ENCODE assay signal across 16 cellular contexts in genomic region chr4:1770245-1770644, GRCh38. TPM values are rescaled to one million over a fixed set of nuclear protein-coding genes. Genes with fewer than 3 reads are reported as not detected.
A peak's percentile ranks its signal among the peaks of the same experiment; 100 is the strongest.
DNase-seq lines count a peak whose midpoint lies in the region; ATAC-seq and TF ChIP-seq lines count a peak whose summit lies in the region.
"Had no signal": no experiment of that assay in that cellular context is flagged by ENCODE, and none has a peak within 500 bp of the region (broad histone marks: within the 10 kb centered on the region; RNA-seq: fewer than 3 reads in every experiment).

No MANE protein-coding gene starts in this region.

- H3K27ac ChIP-seq in WERI-Rb-1 (no peak overlapping the region), suprapubic skin (peak overlapping the region; percentile 20)
- H3K27ac ChIP-seq: 22Rv1, HL-60, SJSA1 had no signal

- TF ChIP-seq CTCF in WERI-Rb-1 (IDR thresholded peaks at IDR 0.05; ENCODE audit: low read depth, low read length) (0 out of 2 replicates have a peak, but pooled peaks have one; percentile 0), suprapubic skin (IDR thresholded peaks at IDR 0.05) (no peak)

- H3K36me3 Mint-ChIP-seq in stimulated activated memory B cell treated with anti-CD40 and anti-IgM and Interleukin-4, amounts not matched to agents 10 μg/mL and 1 μg/mL and 100 μg/mL, for 72 hours = no peaks in the 10 kb centered on the region

- TF ChIP-seq POLR2A in suprapubic skin (IDR thresholded peaks at IDR 0.05) = no peak

- H3K27me3 Mint-ChIP-seq in stimulated activated memory B cell treated with anti-CD40 and anti-IgM and Interleukin-4, amounts not matched to agents 10 μg/mL and 1 μg/mL and 100 μg/mL, for 72 hours = peaks cover 70% of the 10 kb centered on the region

- H3K27ac Mint-ChIP-seq in stimulated activated memory B cell treated with anti-CD40 and anti-IgM and Interleukin-4, amounts not matched to agents 10 μg/mL and 1 μg/mL and 100 μg/mL, for 72 hours = no peak overlapping the region

- peak; percentile 50 for DNase-seq in DMS 273 (lab: John Stamatoyannopoulos, UW; ENCODE audit: unreplicated experiment)
- no peak for DNase-seq in DMS 273 treated with DMSO at 0.1 percent for 48 hours (lab: John Stamatoyannopoulos, UW)
- DNase-seq in WERI-Rb-1 = peak; percentile 64
- DNase-seq in left kidney (ENCODE audit: low read depth, low spot score) = peak; percentile 74
- DNase-seq in suprapubic skin (ENCODE audit: low spot score in 2 of 2) = no peak
- DNase-seq in stimulated activated CD4-positive, alpha-beta T cell treated with anti-CD3 and anti-CD28 coated beads, Interleukin-1b, Interleukin-23, amount 100 ng/mL, for 48 hours = no peak
- no peak for DNase-seq in activated CD4-positive, alpha-beta T cell treated with anti-CD3 and anti-CD28 coated beads, Interleukin-2, amount 50 U/mL, for 48 hours
- DNase-seq: NCI-H1105 treated with DMSO at 0.1 percent for 48 hours; NCI-H1930; NK-92 treated with Interleukin-12 subunit alpha and Interleukin-12 subunit beta, amount 100 ng/mL, for 24 hours had no signal

- no peaks in the 10 kb centered on the region for H3K9me3 ChIP-seq in WERI-Rb-1 (ENCODE audit: severe bottlenecking)
- H3K9me3 ChIP-seq in suprapubic skin = no peaks in the 10 kb centered on the region
- H3K9me3 ChIP-seq: SJSA1 had no signal

- H3K4me1 Mint-ChIP-seq in stimulated activated memory B cell treated with anti-CD40 and anti-IgM and Interleukin-4, amounts not matched to agents 10 μg/mL and 1 μg/mL and 100 μg/mL, for 72 hours = peaks cover 27% of the 10 kb centered on the region

- H3K36me3 ChIP-seq in WERI-Rb-1 = no peaks in the 10 kb centered on the region
- H3K36me3 ChIP-seq in suprapubic skin = no peaks in the 10 kb centered on the region
- H3K36me3 ChIP-seq: SJSA1 had no signal

- TF ChIP-seq EP300 in suprapubic skin (IDR thresholded peaks at IDR 0.05) = no peak

- no peaks in the 10 kb centered on the region for H3K9me3 Mint-ChIP-seq in stimulated activated memory B cell treated with anti-CD40 and anti-IgM and Interleukin-4, amounts not matched to agents 10 μg/mL and 1 μg/mL and 100 μg/mL, for 72 hours

- H3K4me3 Mint-ChIP-seq in stimulated activated memory B cell treated with anti-CD40 and anti-IgM and Interleukin-4, amounts not matched to agents 10 μg/mL and 1 μg/mL and 100 μg/mL, for 72 hours = no peak overlapping the region

- H3K27me3 ChIP-seq in WERI-Rb-1 (ENCODE audit: insufficient read depth, low read depth, severe bottlenecking) (no peaks in the 10 kb centered on the region), suprapubic skin (peaks cover 38% of the 10 kb centered on the region)
- H3K27me3 ChIP-seq: SJSA1 had no signal

- 53% methylated on average over 7 of the region's 33 CpGs for WGBS in suprapubic skin

- H3K4me3 ChIP-seq in WERI-Rb-1 (ENCODE audit: low read depth, low read length) (peak overlapping the region; percentile 15; the same call in 1 of the 2 replicates), suprapubic skin (no peak overlapping the region)
- H3K4me3 ChIP-seq: GM12878, SJSA1 had no signal

- H3K4me1 ChIP-seq in suprapubic skin = peaks cover 67% of the 10 kb centered on the region
- H3K4me1 ChIP-seq: SJSA1 had no signal

- ATAC-seq in stimulated activated memory B cell treated with anti-CD40 and anti-IgM and Interleukin-4, amounts not matched to agents 10 μg/mL and 1 μg/mL and 100 μg/mL, for 72 hours = no peak
- ATAC-seq: HCT116 had no signal

RNA-seq across cellular contexts. Expression of gene FGFR3, which starts 22.8 kb away (rescaled TPM):
- 100 to 1,000 TPM; 511 to 829 (median 662) TPM for total RNA-seq in suprapubic skin

RNA-seq across cellular contexts. Expression of gene TACC3, which starts 48.9 kb away (rescaled TPM):
- total RNA-seq in suprapubic skin = 10 to 100 TPM in 2 of 4 donors, 1 to 10 TPM in 2; 7.2 to 11.7 (median 8.8) TPM

RNA-seq across cellular contexts. Expression of gene TMEM129, which starts 49.1 kb away (rescaled TPM):
- 10 to 100 TPM; 50.4 to 77.2 (median 57.6) TPM for total RNA-seq in suprapubic skin

RNA-seq across cellular contexts. Expression of gene SLBP, which starts 58.1 kb away (rescaled TPM):
- total RNA-seq in suprapubic skin = 10 to 100 TPM; 36.9 to 59.1 (median 40.8) TPM

Comparison
In these comparisons a context has a peak if more than half of its experiments do, and no peak if none do; other contexts are left out.
1. DNase-seq: peak in DMS 273 (single experiment), WERI-Rb-1 (single experiment) and left kidney (single experiment); none in DMS 273 treated with DMSO at 0.1 percent for 48 hours (single experiment), suprapubic skin (0 of 2), stimulated activated CD4-positive, alpha-beta T cell treated with anti-CD3 and anti-CD28 coated beads, Interleukin-1b, Interleukin-23, amount 100 ng/mL, for 48 hours (single experiment) and activated CD4-positive, alpha-beta T cell treated with anti-CD3 and anti-CD28 coated beads, Interleukin-2, amount 50 U/mL, for 48 hours (0 of 2).